6 cellular contexts compared by ENCODE assay signal in genomic region chr5:176253370-176254065, GRCh38. TPM values are rescaled to one million over a fixed set of nuclear protein-coding genes. Genes with fewer than 3 reads are reported as not detected.
DNase-seq lines count a peak whose midpoint lies in the region; FAIRE-seq and TF ChIP-seq lines count a peak whose summit lies in the region.
"Not testable (repeated sequence)": the region's sequence is repeated elsewhere in the genome, so short reads cannot be mapped to it uniquely, and the experiment has no call there.

No MANE protein-coding gene starts in this region.

- not testable (repeated sequence) for H3K4me1 ChIP-seq in adrenal gland (replicated peaks in 1 of 2); liver (ENCODE audit: control insufficient read depth in 4 of 4, insufficient read depth in 4 of 4, low read length in 3 of 4); neural progenitor cell

- H3K4me3 ChIP-seq in adrenal gland; liver (ENCODE audit: low read depth in 1 of 3, low read length in 3 of 3); neural progenitor cell: not testable (repeated sequence)

- H3K36me3 Mint-ChIP-seq in neural progenitor cell, result peaks cover 16% of the 10 kb centered on the region

- not testable (repeated sequence) for DNase-seq in GM12891 (ENCODE audit: insufficient read length, low spot score); GM19239 (ENCODE audit: insufficient read length, low spot score); adrenal gland; neural progenitor cell (ENCODE audit: low spot score)

- not testable (repeated sequence) for TF ChIP-seq POLR2A in GM12891 (IDR thresholded peaks at IDR 0.05; ENCODE audit: low read depth, low read length); adrenal gland (IDR thresholded peaks at IDR 0.05)

- H3K79me2 ChIP-seq in neural progenitor cell (ENCODE audit: low read depth), result not testable (repeated sequence)

- WGBS in adrenal gland, 4 donors, result 68 to 79% (median 74%) methylated on average over 7 to 8 of the region's 8 CpGs
- 43% methylated on average over 8 of the region's 8 CpGs for WGBS in liver

- H2AFZ ChIP-seq in neural progenitor cell (replicated peaks), result not testable (repeated sequence)

- H3K27me3 ChIP-seq in adrenal gland; liver (ENCODE audit: control insufficient read depth in 4 of 4, insufficient read depth in 4 of 4, low read length in 3 of 4); neural progenitor cell: not testable (repeated sequence)

- TF ChIP-seq RAD21 in liver (IDR thresholded peaks at IDR 0.05), result not testable (repeated sequence)

- H4K20me1 ChIP-seq in neural progenitor cell (ENCODE audit: low read depth), result not testable (repeated sequence)

- H3K36me3 ChIP-seq in adrenal gland (replicated peaks in 1 of 2); liver (ENCODE audit: control insufficient read depth in 4 of 4, insufficient read depth in 3 of 4, low read depth in 1 of 4, low read length in 3 of 4); neural progenitor cell: not testable (repeated sequence)

- H3K4me3 Mint-ChIP-seq in neural progenitor cell, result peak overlapping the region; percentile 46

- H3K9ac ChIP-seq in liver (ENCODE audit: low read depth in 1 of 2, low read length in 2 of 2); neural progenitor cell: not testable (repeated sequence)

- H3K4me2 ChIP-seq in neural progenitor cell, result not testable (repeated sequence)

- intact Hi-C loops in adrenal gland (cut with DNase I), result not testable (repeated sequence)

- H3K9me3 Mint-ChIP-seq in neural progenitor cell, result peaks cover 23% of the 10 kb centered on the region

- not testable (repeated sequence) for H3K9me3 ChIP-seq in adrenal gland (replicated peaks in 1 of 3); liver (ENCODE audit: control insufficient read depth in 4 of 4, low read length in 3 of 4); neural progenitor cell (ENCODE audit: low read depth)

- H3K27ac ChIP-seq in adrenal gland, result peak overlapping the region in 4 of 5 donors; percentile 24 to 62 (median 46)
- peak overlapping the region; percentile 28 to 73 for H3K27ac ChIP-seq in liver (ENCODE audit: low read depth in 1 of 2, low read length in 2 of 2)
- not testable (repeated sequence) for H3K27ac ChIP-seq in neural progenitor cell

- H3K27me3 Mint-ChIP-seq in neural progenitor cell (ENCODE audit: insufficient read depth, low read depth), result not testable (repeated sequence)

- H3K4me1 Mint-ChIP-seq in neural progenitor cell, result not testable (repeated sequence)

- TF ChIP-seq CTCF in adrenal gland (IDR thresholded peaks at IDR 0.05); liver (IDR thresholded peaks at IDR 0.05; ENCODE audit: low read depth, low read length, missing input control); neural progenitor cell (IDR thresholded peaks at IDR 0.05): not testable (repeated sequence)

- not testable (repeated sequence) for H3K27ac Mint-ChIP-seq in neural progenitor cell

- H3F3A ChIP-seq in neural progenitor cell (ENCODE audit: low read depth), result not testable (repeated sequence)

- FAIRE-seq in GM12891 (lab: Jason Lieb, UNC) (peak; percentile 56), GM19239 (lab: Jason Lieb, UNC) (peak; percentile 47), islet of Langerhans (lab: Jason Lieb, UNC) (peak; percentile 60)

RNA-seq across cellular contexts. Expression of gene SIMC1, which starts 15.3 kb away (rescaled TPM):
- 4.2 TPM for polyA plus RNA-seq in GM12891 (2012; ENCODE audit: low read depth, missing spikeins)
- 10 to 100 TPM; 39.0 to 85.3 (median 47.7) TPM for total RNA-seq in adrenal gland
- polyA plus RNA-seq in adrenal gland, result 10 to 100 TPM; 25.7 to 72.7 (median 43.5) TPM
- total RNA-seq in liver, result 1 to 10 TPM; 2.5 to 8.9 TPM
- polyA plus RNA-seq in liver, result 1 to 10 TPM; 4.4 to 8.0 TPM
- 10.9 and 15.7 TPM in 2 replicates for total RNA-seq in neural progenitor cell (ENCODE audit: low replicate concordance)
